27 cellular contexts compared by ENCODE assay signal in genomic region chr11:66469441-66469840, GRCh38. TPM values are rescaled to one million over a fixed set of nuclear protein-coding genes. Genes with fewer than 3 reads are reported as not detected.
"Had no signal": no experiment of that assay in that cellular context is flagged by ENCODE, and none has a peak within 500 bp of the region (broad histone marks: within the 10 kb centered on the region; RNA-seq: fewer than 3 reads in every experiment).

No MANE protein-coding gene starts in this region.

- H3K9me3 Mint-ChIP-seq: activated CD4-positive, alpha-beta memory T cell treated with anti-CD3 and anti-CD28 coated beads for 36 hours; activated CD4-positive, alpha-beta T cell treated with anti-CD3 and anti-CD28 coated beads, Interleukin-2, amount 10 ng/mL, durations not matched to agents 7 days and 5 days; activated T-cell treated with anti-CD3 and anti-CD28 coated beads, Interleukin-2, amount 50 U/mL, for 4 hours; T-cell had no signal

- DNase-seq: activated CD4-positive, alpha-beta memory T cell treated with anti-CD3 and anti-CD28 coated beads for 36 hours; activated CD4-positive, alpha-beta T cell treated with anti-CD3 and anti-CD28 coated beads, Interleukin-2, amount 10 ng/mL, durations not matched to agents 7 days and 5 days; activated CD4-positive, CD25-positive, alpha-beta regulatory T cell; activated CD8-positive, alpha-beta memory T cell treated with anti-CD3 and anti-CD28 coated beads for 24 hours; activated effector memory CD4-positive, alpha-beta T cell treated with anti-CD3 and anti-CD28 coated beads, Interleukin-2, amount 50 U/mL, for 16 hours; activated naive CD4-positive, alpha-beta T cell treated with Interleukin-2 at 50 U/mL for 16 hours; activated T-cell treated with anti-CD3 and anti-CD28 coated beads, Interleukin-2, amount 50 U/mL, for 4 hours; amygdala; brain microvascular endothelial cell; MG63; NCI-H1092 treated with DMSO at 0.1 percent for 48 hours; NCI-H1417 treated with DMSO at 0.1 percent for 48 hours; NCI-H1694; NCI-H2029; NCI-H345; NCI-H510A; NCI-H526 treated with DMSO at 0.1 percent for 48 hours; NCI-H82; T-cell; T-helper 2 cell; T1000 had no signal

- H3K36me3 Mint-ChIP-seq: activated CD4-positive, alpha-beta memory T cell treated with anti-CD3 and anti-CD28 coated beads for 36 hours; activated naive CD8-positive, alpha-beta T cell had no signal

- H3K27ac Mint-ChIP-seq: activated CD4-positive, alpha-beta memory T cell treated with anti-CD3 and anti-CD28 coated beads for 36 hours; activated CD4-positive, alpha-beta T cell treated with anti-CD3 and anti-CD28 coated beads, Interleukin-2, amount 10 ng/mL, durations not matched to agents 7 days and 5 days; activated naive CD8-positive, alpha-beta T cell; T-cell had no signal

- H3K9me3 ChIP-seq: MG63 had no signal

- H3K4me3 ChIP-seq: cardiac muscle cell, MG63, SK-N-MC had no signal

- H3K27ac ChIP-seq: brain microvascular endothelial cell, cardiac muscle cell, SK-N-MC had no signal

- H3K4me3 Mint-ChIP-seq: activated CD4-positive, alpha-beta memory T cell treated with anti-CD3 and anti-CD28 coated beads for 36 hours; activated CD4-positive, alpha-beta T cell treated with anti-CD3 and anti-CD28 coated beads, Interleukin-2, amount 10 ng/mL, durations not matched to agents 7 days and 5 days; activated naive CD8-positive, alpha-beta T cell; activated T-cell treated with anti-CD3 and anti-CD28 coated beads, Interleukin-2, amount 50 U/mL, for 4 hours had no signal

- H3K27me3 Mint-ChIP-seq: activated CD4-positive, alpha-beta memory T cell treated with anti-CD3 and anti-CD28 coated beads for 36 hours; activated naive CD8-positive, alpha-beta T cell; T-cell had no signal

- H3K27me3 ChIP-seq: brain microvascular endothelial cell, cardiac muscle cell, MG63 had no signal

- ATAC-seq: activated T-cell treated with anti-CD3 and anti-CD28 coated beads, Interleukin-2, amount 50 U/mL, for 4 hours; Right ventricle myocardium inferior; T-cell had no signal

RNA-seq across cellular contexts. Expression of gene NPAS4, which starts 48.6 kb away (rescaled TPM):
- total RNA-seq: activated CD4-positive, alpha-beta memory T cell treated with anti-CD3 and anti-CD28 coated beads for 36 hours; activated T-cell treated with anti-CD3 and anti-CD28 coated beads, Interleukin-2, amount 50 U/mL, for 4 hours; OCI-LY7; Right ventricle myocardium inferior; RPMI7951; T-cell had no signal
- polyA plus RNA-seq: cardiac muscle cell had no signal
